In genomic region chr7:146956853-146957252, GRCh38 we compare ENCODE assay signal across 23 cellular contexts.
DNase-seq lines count a peak whose midpoint lies in the region; ATAC-seq and TF ChIP-seq lines count a peak whose summit lies in the region.
"Had no signal": no experiment of that assay in that cellular context is flagged by ENCODE, and none has a peak within 500 bp of the region (broad histone marks: within the 10 kb centered on the region; RNA-seq: fewer than 3 reads in every experiment).

No MANE protein-coding gene starts in this region.

- H3K36me3 ChIP-seq in SK-N-SH (replicated peaks in 1 of 2; ENCODE audit: control insufficient read depth in 1 of 2, insufficient read depth in 2 of 2, low read length in 1 of 2) (no peaks in the 10 kb centered on the region), PC-3 (ENCODE audit: low read depth, low read length) (no peaks in the 10 kb centered on the region)
- H3K36me3 ChIP-seq: BE2C, tibial artery had no signal

- no peaks in the 10 kb centered on the region for H3K9me2 ChIP-seq in SK-N-SH
- no peaks in the 10 kb centered on the region for H3K9me2 ChIP-seq in PC-3 (replicated peaks; ENCODE audit: low read length)

- H2AFZ ChIP-seq in SK-N-SH (ENCODE audit: low read depth), result peak overlapping the region; percentile 61
- peak overlapping the region; percentile 48; the same call in 1 of the 2 replicates for H2AFZ ChIP-seq in PC-3 (ENCODE audit: low read length)

- H3K4me1 ChIP-seq in SK-N-SH (ENCODE audit: control insufficient read depth in 1 of 2, insufficient read depth in 2 of 2, low read depth in 1 of 2, low read length in 1 of 2) (peaks cover 8 to 28% of the 10 kb centered on the region in 2 experiments; a peak in 3 of 4 replicates), PC-3 (ENCODE audit: insufficient read depth, low read length) (0 out of 2 replicates have a peak, but pooled peaks cover 5% of the 10 kb centered on the region)
- H3K4me1 ChIP-seq: BE2C had no signal

- WGBS in SK-N-SH (ENCODE audit: low lambda C conversion rate), result 46% methylated on average over 3 of the region's 3 CpGs

- TF ChIP-seq RAD21 in SK-N-SH (IDR thresholded peaks at IDR 0.05; ENCODE audit: low read length), result no peak

- H3K4me3 ChIP-seq in SK-N-SH (ENCODE audit: low read depth in 2 of 2, low read length in 1 of 2), result no peak overlapping the region
- no peak overlapping the region for H3K4me3 ChIP-seq in PC-3 (ENCODE audit: low read length)
- H3K4me3 ChIP-seq: mucosa of descending colon, skin epidermis, tibial artery had no signal

- H4K20me1 ChIP-seq in SK-N-SH (ENCODE audit: insufficient read depth), result no peaks in the 10 kb centered on the region
- no peaks in the 10 kb centered on the region for H4K20me1 ChIP-seq in PC-3 (ENCODE audit: low read length)

- no TSS peak for BruUV-seq in PC-3 (replicated peaks; lab: Mats Ljungman, UMichigan)

- no peak overlapping the region for H3K9ac ChIP-seq in SK-N-SH
- H3K9ac ChIP-seq in PC-3 (ENCODE audit: low read length), result no peak overlapping the region

- TF ChIP-seq CTCF in SK-N-SH (IDR thresholded peaks at IDR 0.05) (no peak), PC-3 (conservative IDR thresholded peaks at IDR 0.05; ENCODE audit: low read depth, low read length) (no peak)

- H3F3A ChIP-seq in SK-N-SH (replicated peaks; ENCODE audit: insufficient read depth), result peaks cover 6% of the 10 kb centered on the region
- H3F3A ChIP-seq in PC-3 (ENCODE audit: low read length, unreplicated experiment), result no peaks in the 10 kb centered on the region

- intact Hi-C loops in PC-3 (cut with micrococcal nuclease), result no loop called here

- TF ChIP-seq EP300 in SK-N-SH (IDR thresholded peaks at IDR 0.05; ENCODE audit: borderline replicate concordance in 1 of 2, low read depth in 1 of 2, low read length in 1 of 2), result no peak

- POLR2A ChIA-PET in SK-N-SH (lab: Yijun Ruan, JAX), result no interaction called here
- POLR2A ChIA-PET in PC-3 (lab: Charles Lee; ENCODE audit: unreplicated experiment), result no interaction called here

- H3K79me2 ChIP-seq in SK-N-SH (ENCODE audit: insufficient read depth) (no peaks in the 10 kb centered on the region), PC-3 (ENCODE audit: low read length) (no peaks in the 10 kb centered on the region)

- H3K4me2 ChIP-seq in SK-N-SH (no peak overlapping the region), PC-3 (ENCODE audit: low read length) (no peak overlapping the region)

- DNase-seq in SK-N-SH (no peak), NCI-H2081 treated with DMSO at 0.1 percent for 48 hours (lab: John Stamatoyannopoulos, UW) (peak; percentile 78), PC-3 (peak; percentile 56), SW480 (ENCODE audit: low spot score) (no peak)
- DNase-seq: activated CD8-positive, alpha-beta T cell treated with anti-CD3 and anti-CD28 coated beads for 36 hours; aorta; BE2C; caudate nucleus; KG1; MM.1S; mucosa of descending colon; NCI-H524; stimulated activated CD8-positive, alpha-beta memory T cell treated with anti-CD3 and anti-CD28 coated beads, Interleukin-4, amount 100 ng/mL, for 48 hours; T-helper 2 cell; tibial artery had no signal

- H3K27me3 ChIP-seq in SK-N-SH (ENCODE audit: insufficient read depth) (no peaks in the 10 kb centered on the region), PC-3 (ENCODE audit: low read length) (no peaks in the 10 kb centered on the region)
- H3K27me3 ChIP-seq: BE2C, tibial artery had no signal

- CTCF ChIA-PET in SK-N-SH (lab: Yijun Ruan, JAX) (no interaction called here), PC-3 (lab: Charles Lee) (no interaction called here)

- H3K27ac ChIP-seq in SK-N-SH (ENCODE audit: low read depth in 2 of 2, low read length in 1 of 2) (peak overlapping the region in 1 of 2 experiments; percentile 24; a peak in 2 of 4 replicates), PC-3 (ENCODE audit: low read length) (peak overlapping the region; percentile 49)
- H3K27ac ChIP-seq: skin epidermis, tibial artery had no signal

- no peak for ATAC-seq in SK-N-SH treated with all-trans-retinoic acid at 6 μM for 48 hours
- peak; percentile 73 for ATAC-seq in PC-3
- ATAC-seq in HG02970 (IDR thresholded peaks at IDR 0.05; ENCODE audit: low FRiP score, unreplicated experiment), result no peak
- no peak for ATAC-seq in HG02642 (IDR thresholded peaks at IDR 0.05; ENCODE audit: poor library complexity, unreplicated experiment)
- no peak for ATAC-seq in GM21786 (IDR thresholded peaks at IDR 0.05; ENCODE audit: unreplicated experiment)
- ATAC-seq: activated CD8-positive, alpha-beta T cell treated with anti-CD3 and anti-CD28 coated beads for 36 hours; esophagus mucosa; HCT116; mucosa of descending colon; natural killer cell treated with Interleukin-12 subunit alpha and Interleukin-12 subunit beta and Interleukin-15 and Interleukin-18, amount 100 ng/mL, for 72 hours had no signal

- H3K9me3 ChIP-seq in SK-N-SH, result no peaks in the 10 kb centered on the region
- H3K9me3 ChIP-seq in PC-3 (ENCODE audit: low read length), result no peaks in the 10 kb centered on the region
- H3K9me3 ChIP-seq: BE2C, tibial artery had no signal

TF ChIP-seq in SK-N-SH, 30 proteins besides CTCF, POLR2A, EP300 and RAD21:
- TF ChIP-seq, protein P1, sequence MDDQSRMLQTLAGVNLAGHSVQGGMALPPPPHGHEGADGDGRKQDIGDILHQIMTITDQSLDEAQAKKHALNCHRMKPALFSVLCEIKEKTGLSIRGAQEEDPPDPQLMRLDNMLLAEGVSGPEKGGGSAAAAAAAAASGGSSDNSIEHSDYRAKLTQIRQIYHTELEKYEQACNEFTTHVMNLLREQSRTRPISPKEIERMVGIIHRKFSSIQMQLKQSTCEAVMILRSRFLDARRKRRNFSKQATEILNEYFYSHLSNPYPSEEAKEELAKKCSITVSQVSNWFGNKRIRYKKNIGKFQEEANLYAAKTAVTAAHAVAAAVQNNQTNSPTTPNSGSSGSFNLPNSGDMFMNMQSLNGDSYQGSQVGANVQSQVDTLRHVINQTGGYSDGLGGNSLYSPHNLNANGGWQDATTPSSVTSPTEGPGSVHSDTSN (IDR thresholded peaks at IDR 0.05), result no peak
- TF ChIP-seq TEAD4 (IDR thresholded peaks at IDR 0.05; ENCODE audit: borderline replicate concordance, insufficient read depth) (no peak), TCF12 (IDR thresholded peaks at IDR 0.05) (no peak), RCOR1 (IDR thresholded peaks at IDR 0.05; ENCODE audit: low read length) (no peak), ELF1 (IDR thresholded peaks at IDR 0.05) (no peak), SIN3A (IDR thresholded peaks at IDR 0.05; ENCODE audit: borderline replicate concordance, low read depth, low read length) (no peak)
- TF ChIP-seq, protein P2, sequence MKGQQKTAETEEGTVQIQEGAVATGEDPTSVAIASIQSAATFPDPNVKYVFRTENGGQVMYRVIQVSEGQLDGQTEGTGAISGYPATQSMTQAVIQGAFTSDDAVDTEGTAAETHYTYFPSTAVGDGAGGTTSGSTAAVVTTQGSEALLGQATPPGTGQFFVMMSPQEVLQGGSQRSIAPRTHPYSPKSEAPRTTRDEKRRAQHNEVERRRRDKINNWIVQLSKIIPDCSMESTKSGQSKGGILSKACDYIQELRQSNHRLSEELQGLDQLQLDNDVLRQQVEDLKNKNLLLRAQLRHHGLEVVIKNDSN (IDR thresholded peaks at IDR 0.05; ENCODE audit: borderline replicate concordance, low read depth), result no peak
TF ChIP-seq in SK-N-SH: peak in this region for 0.

TF ChIP-seq in SK-N-SH treated with all-trans-retinoic acid at 6 μM for 48 hours, 23 proteins besides CTCF, POLR2A, EP300 and RAD21:
- TF ChIP-seq TCF4 (CRISPR knock-in tag; IDR thresholded peaks at IDR 0.05; ENCODE audit: borderline replicate concordance), result no peak
- TF ChIP-seq, protein P3, sequence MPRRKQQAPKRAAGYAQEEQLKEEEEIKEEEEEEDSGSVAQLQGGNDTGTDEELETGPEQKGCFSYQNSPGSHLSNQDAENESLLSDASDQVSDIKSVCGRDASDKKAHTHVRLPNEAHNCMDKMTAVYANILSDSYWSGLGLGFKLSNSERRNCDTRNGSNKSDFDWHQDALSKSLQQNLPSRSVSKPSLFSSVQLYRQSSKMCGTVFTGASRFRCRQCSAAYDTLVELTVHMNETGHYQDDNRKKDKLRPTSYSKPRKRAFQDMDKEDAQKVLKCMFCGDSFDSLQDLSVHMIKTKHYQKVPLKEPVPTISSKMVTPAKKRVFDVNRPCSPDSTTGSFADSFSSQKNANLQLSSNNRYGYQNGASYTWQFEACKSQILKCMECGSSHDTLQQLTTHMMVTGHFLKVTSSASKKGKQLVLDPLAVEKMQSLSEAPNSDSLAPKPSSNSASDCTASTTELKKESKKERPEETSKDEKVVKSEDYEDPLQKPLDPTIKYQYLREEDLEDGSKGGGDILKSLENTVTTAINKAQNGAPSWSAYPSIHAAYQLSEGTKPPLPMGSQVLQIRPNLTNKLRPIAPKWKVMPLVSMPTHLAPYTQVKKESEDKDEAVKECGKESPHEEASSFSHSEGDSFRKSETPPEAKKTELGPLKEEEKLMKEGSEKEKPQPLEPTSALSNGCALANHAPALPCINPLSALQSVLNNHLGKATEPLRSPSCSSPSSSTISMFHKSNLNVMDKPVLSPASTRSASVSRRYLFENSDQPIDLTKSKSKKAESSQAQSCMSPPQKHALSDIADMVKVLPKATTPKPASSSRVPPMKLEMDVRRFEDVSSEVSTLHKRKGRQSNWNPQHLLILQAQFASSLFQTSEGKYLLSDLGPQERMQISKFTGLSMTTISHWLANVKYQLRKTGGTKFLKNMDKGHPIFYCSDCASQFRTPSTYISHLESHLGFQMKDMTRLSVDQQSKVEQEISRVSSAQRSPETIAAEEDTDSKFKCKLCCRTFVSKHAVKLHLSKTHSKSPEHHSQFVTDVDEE (CRISPR knock-in tag; IDR thresholded peaks at IDR 0.05), result no peak

Comparison
In these comparisons a context has a peak if more than half of its experiments do, and no peak if none do; other contexts are left out.
1. DNase-seq: peak in NCI-H2081 treated with DMSO at 0.1 percent for 48 hours (single experiment) and PC-3 (single experiment); none in SK-N-SH (single experiment) and SW480 (single experiment).